1 cellular context compared by ENCODE assay signal in the genomic region with DNA sequence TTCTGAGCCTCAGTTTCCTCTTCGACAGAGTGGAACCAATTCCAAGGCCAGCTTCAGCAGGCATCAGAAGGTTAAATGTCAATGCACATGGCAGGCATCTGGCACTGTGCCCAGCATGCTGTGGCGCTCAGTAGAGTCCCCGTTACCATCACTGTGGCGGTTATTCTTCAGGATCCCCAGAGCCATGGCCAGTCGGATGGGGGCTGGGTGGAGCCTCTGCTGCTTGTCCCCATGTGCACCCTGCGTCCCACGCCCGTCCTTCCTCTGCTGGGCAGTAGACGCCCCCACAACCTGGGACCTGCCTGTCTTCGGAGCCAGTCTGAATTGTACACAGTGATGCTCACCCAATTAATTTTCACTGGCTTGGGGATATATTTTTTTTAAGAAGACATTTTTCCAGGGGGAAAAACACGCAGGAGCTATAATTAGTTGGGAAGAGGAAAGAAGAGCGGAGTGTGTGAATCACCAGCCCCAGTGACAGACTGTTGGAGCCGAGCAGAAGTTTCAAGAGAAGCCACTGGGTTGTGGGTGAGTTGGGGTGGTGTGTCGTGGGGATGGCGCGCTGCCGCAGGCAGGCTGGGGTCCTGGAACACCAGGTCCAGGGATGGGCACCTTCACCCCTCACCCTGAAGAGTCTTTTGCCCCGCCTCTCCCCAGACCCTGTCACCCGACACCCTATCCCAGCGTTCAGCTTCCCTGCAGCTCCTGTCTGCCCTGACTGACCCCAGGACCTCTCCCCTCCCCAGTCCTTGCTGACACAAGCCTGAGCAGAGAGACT.
TF ChIP-seq lines count a peak whose summit lies in the region.

No MANE protein-coding gene starts in this region.

TF ChIP-seq in H1, 55 proteins besides CTCF, POLR2A, EP300 and RAD21:
- no peak for TF ChIP-seq ASH2L (IDR thresholded peaks at IDR 0.05; ENCODE audit: low read length)
- TF ChIP-seq TBP (IDR thresholded peaks at IDR 0.05; ENCODE audit: low read depth, low read length) = no peak
- TF ChIP-seq CHD2 (IDR thresholded peaks at IDR 0.05; ENCODE audit: low read length) = no peak
- TF ChIP-seq, protein P1, sequence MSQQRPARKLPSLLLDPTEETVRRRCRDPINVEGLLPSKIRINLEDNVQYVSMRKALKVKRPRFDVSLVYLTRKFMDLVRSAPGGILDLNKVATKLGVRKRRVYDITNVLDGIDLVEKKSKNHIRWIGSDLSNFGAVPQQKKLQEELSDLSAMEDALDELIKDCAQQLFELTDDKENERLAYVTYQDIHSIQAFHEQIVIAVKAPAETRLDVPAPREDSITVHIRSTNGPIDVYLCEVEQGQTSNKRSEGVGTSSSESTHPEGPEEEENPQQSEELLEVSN (IDR thresholded peaks at IDR 0.05) = no peak
- no peak for TF ChIP-seq RNF2 (IDR thresholded peaks at IDR 0.05; ENCODE audit: borderline replicate concordance, low read depth, low read length, missing control alignments, poor library complexity, severe bottlenecking)
- no peak for TF ChIP-seq CREB1 (IDR thresholded peaks at IDR 0.05)
- TF ChIP-seq, protein P2, sequence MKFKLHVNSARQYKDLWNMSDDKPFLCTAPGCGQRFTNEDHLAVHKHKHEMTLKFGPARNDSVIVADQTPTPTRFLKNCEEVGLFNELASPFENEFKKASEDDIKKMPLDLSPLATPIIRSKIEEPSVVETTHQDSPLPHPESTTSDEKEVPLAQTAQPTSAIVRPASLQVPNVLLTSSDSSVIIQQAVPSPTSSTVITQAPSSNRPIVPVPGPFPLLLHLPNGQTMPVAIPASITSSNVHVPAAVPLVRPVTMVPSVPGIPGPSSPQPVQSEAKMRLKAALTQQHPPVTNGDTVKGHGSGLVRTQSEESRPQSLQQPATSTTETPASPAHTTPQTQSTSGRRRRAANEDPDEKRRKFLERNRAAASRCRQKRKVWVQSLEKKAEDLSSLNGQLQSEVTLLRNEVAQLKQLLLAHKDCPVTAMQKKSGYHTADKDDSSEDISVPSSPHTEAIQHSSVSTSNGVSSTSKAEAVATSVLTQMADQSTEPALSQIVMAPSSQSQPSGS (IDR thresholded peaks at IDR 0.05; ENCODE audit: low read length) = no peak
- no peak for TF ChIP-seq CTBP2 (IDR thresholded peaks at IDR 0.05; ENCODE audit: borderline replicate concordance, insufficient read depth, insufficient read length, low read length)
- no peak for TF ChIP-seq KDM5A (IDR thresholded peaks at IDR 0.05; ENCODE audit: low read length)
- no peak for TF ChIP-seq HDAC2 (IDR thresholded peaks at IDR 0.05; ENCODE audit: borderline replicate concordance in 1 of 2, low read depth in 2 of 2, low read length in 2 of 2)
- no peak for TF ChIP-seq SP4 (IDR thresholded peaks at IDR 0.05; ENCODE audit: low read length)
- no peak for TF ChIP-seq NANOG (IDR thresholded peaks at IDR 0.05; ENCODE audit: insufficient read depth, low read depth, low read length, poor library complexity, severe bottlenecking)
- no peak for TF ChIP-seq TAF7 (optimal IDR thresholded peaks at IDR 0.05; ENCODE audit: borderline replicate concordance, low read depth, low read length)
- no peak for TF ChIP-seq POLR2AphosphoS5 (IDR thresholded peaks at IDR 0.05; ENCODE audit: low read depth, low read length)
- TF ChIP-seq KDM4A (IDR thresholded peaks at IDR 0.05; ENCODE audit: low read depth, low read length, severe bottlenecking) = no peak
- no peak for TF ChIP-seq MAFK (IDR thresholded peaks at IDR 0.05; ENCODE audit: low read depth, low read length)
- no peak for TF ChIP-seq SP1 (IDR thresholded peaks at IDR 0.05; ENCODE audit: low read depth, low read length)
- no peak for TF ChIP-seq SAP30 (IDR thresholded peaks at IDR 0.05; ENCODE audit: insufficient read depth, insufficient replicate concordance, low read length)
- TF ChIP-seq, protein P3, sequence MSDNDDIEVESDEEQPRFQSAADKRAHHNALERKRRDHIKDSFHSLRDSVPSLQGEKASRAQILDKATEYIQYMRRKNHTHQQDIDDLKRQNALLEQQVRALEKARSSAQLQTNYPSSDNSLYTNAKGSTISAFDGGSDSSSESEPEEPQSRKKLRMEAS (IDR thresholded peaks at IDR 0.05) = no peak
- TF ChIP-seq SIX5 (IDR thresholded peaks at IDR 0.05; ENCODE audit: low read depth, low read length) = no peak
TF ChIP-seq in H1: peak in this region for 0.
